2 cellular contexts compared by ENCODE assay signal in the genomic region with DNA sequence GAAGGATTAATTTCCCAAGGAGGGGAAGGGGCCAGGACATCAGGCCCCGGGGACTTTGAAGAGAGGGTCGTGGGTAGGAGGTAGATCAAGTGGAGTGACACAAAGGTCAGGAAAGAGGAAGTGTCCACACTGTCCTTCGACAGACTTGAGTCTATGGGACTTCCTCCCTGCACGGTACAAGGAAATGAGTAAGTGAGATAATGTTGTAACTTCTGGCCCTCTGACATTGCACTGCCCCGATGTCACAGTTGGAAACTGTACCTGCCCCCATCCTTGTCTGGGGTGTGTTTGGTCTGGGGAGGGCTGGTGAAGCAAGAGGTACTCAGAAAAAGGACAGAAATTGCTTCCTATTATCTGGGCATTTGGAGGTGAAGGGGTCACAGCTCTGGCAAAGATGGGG.
A peak's percentile ranks its signal among the peaks of the same experiment; 100 is the strongest.
TF ChIP-seq lines count a peak whose summit lies in the region.

No MANE protein-coding gene starts in this region.

TF ChIP-seq in liver, 16 proteins besides CTCF, POLR2A, EP300 and RAD21 (continued from another document):
- TF ChIP-seq, protein P1, sequence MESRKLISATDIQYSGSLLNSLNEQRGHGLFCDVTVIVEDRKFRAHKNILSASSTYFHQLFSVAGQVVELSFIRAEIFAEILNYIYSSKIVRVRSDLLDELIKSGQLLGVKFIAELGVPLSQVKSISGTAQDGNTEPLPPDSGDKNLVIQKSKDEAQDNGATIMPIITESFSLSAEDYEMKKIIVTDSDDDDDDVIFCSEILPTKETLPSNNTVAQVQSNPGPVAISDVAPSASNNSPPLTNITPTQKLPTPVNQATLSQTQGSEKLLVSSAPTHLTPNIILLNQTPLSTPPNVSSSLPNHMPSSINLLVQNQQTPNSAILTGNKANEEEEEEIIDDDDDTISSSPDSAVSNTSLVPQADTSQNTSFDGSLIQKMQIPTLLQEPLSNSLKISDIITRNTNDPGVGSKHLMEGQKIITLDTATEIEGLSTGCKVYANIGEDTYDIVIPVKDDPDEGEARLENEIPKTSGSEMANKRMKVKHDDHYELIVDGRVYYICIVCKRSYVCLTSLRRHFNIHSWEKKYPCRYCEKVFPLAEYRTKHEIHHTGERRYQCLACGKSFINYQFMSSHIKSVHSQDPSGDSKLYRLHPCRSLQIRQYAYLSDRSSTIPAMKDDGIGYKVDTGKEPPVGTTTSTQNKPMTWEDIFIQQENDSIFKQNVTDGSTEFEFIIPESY (IDR thresholded peaks at IDR 0.05), result no peak
- TF ChIP-seq, protein P2, sequence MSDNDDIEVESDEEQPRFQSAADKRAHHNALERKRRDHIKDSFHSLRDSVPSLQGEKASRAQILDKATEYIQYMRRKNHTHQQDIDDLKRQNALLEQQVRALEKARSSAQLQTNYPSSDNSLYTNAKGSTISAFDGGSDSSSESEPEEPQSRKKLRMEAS (IDR thresholded peaks at IDR 0.05), result peak; percentile 59
- TF ChIP-seq, protein P3, sequence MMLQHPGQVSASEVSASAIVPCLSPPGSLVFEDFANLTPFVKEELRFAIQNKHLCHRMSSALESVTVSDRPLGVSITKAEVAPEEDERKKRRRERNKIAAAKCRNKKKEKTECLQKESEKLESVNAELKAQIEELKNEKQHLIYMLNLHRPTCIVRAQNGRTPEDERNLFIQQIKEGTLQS (IDR thresholded peaks at IDR 0.05), result no peak
- TF ChIP-seq FOXA1 (IDR thresholded peaks at IDR 0.05), result no peak
- no peak for TF ChIP-seq TAF1 (conservative IDR thresholded peaks at IDR 0.05)
- no peak for TF ChIP-seq GABPA (IDR thresholded peaks at IDR 0.05 in 1 of 2, conservative IDR thresholded peaks at IDR 0.05 in 1 of 2)
- peak; percentile 15 for TF ChIP-seq SP1 (IDR thresholded peaks at IDR 0.05)
- TF ChIP-seq YY1 (IDR thresholded peaks at IDR 0.05), result no peak
- TF ChIP-seq FOXA2 (IDR thresholded peaks at IDR 0.05), result no peak
- TF ChIP-seq EGR1 (IDR thresholded peaks at IDR 0.05; ENCODE audit: low read depth in 2 of 2), result peak in 1 of 2 donors; percentile 12
- TF ChIP-seq HNF4G (IDR thresholded peaks at IDR 0.05), result no peak
- TF ChIP-seq, protein P4, sequence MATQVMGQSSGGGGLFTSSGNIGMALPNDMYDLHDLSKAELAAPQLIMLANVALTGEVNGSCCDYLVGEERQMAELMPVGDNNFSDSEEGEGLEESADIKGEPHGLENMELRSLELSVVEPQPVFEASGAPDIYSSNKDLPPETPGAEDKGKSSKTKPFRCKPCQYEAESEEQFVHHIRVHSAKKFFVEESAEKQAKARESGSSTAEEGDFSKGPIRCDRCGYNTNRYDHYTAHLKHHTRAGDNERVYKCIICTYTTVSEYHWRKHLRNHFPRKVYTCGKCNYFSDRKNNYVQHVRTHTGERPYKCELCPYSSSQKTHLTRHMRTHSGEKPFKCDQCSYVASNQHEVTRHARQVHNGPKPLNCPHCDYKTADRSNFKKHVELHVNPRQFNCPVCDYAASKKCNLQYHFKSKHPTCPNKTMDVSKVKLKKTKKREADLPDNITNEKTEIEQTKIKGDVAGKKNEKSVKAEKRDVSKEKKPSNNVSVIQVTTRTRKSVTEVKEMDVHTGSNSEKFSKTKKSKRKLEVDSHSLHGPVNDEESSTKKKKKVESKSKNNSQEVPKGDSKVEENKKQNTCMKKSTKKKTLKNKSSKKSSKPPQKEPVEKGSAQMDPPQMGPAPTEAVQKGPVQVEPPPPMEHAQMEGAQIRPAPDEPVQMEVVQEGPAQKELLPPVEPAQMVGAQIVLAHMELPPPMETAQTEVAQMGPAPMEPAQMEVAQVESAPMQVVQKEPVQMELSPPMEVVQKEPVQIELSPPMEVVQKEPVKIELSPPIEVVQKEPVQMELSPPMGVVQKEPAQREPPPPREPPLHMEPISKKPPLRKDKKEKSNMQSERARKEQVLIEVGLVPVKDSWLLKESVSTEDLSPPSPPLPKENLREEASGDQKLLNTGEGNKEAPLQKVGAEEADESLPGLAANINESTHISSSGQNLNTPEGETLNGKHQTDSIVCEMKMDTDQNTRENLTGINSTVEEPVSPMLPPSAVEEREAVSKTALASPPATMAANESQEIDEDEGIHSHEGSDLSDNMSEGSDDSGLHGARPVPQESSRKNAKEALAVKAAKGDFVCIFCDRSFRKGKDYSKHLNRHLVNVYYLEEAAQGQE (IDR thresholded peaks at IDR 0.05), result no peak
- TF ChIP-seq NR2F2 (IDR thresholded peaks at IDR 0.05), result peak; percentile 82
- no peak for TF ChIP-seq RXRA (IDR thresholded peaks at IDR 0.05)
- no peak for TF ChIP-seq JUND (IDR thresholded peaks at IDR 0.05)

TF ChIP-seq in HepG2, 621 proteins besides CTCF, POLR2A, EP300 and RAD21 (continued from another document):
- TF ChIP-seq, protein P5, sequence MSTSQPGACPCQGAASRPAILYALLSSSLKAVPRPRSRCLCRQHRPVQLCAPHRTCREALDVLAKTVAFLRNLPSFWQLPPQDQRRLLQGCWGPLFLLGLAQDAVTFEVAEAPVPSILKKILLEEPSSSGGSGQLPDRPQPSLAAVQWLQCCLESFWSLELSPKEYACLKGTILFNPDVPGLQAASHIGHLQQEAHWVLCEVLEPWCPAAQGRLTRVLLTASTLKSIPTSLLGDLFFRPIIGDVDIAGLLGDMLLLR (CRISPR knock-in tag; IDR thresholded peaks at IDR 0.05), result no peak
- TF ChIP-seq IKZF4 (CRISPR knock-in tag; IDR thresholded peaks at IDR 0.05; ENCODE audit: borderline replicate concordance, low read depth, not compliant biosample characterization) (no peak), NFKBIZ (CRISPR knock-in tag; IDR thresholded peaks at IDR 0.05) (no peak), SRSF1 (optimal IDR thresholded peaks at IDR 0.05; ENCODE audit: low read depth, low read length) (no peak), GATAD2A (CRISPR knock-in tag; IDR thresholded peaks at IDR 0.05) (no peak), ZNF720 (CRISPR knock-in tag; IDR thresholded peaks at IDR 0.05) (no peak), ZNF143 (CRISPR knock-in tag; IDR thresholded peaks at IDR 0.05) (no peak), NFIB (CRISPR knock-in tag; IDR thresholded peaks at IDR 0.05; ENCODE audit: borderline replicate concordance) (no peak), MYC (CRISPR knock-in tag; IDR thresholded peaks at IDR 0.05; ENCODE audit: borderline replicate concordance) (no peak), SMYD3 (CRISPR knock-in tag; IDR thresholded peaks at IDR 0.05) (no peak), ZNF335 (CRISPR knock-in tag; IDR thresholded peaks at IDR 0.05) (no peak), PHF20 (CRISPR knock-in tag; IDR thresholded peaks at IDR 0.05) (no peak)
- TF ChIP-seq, protein P6, sequence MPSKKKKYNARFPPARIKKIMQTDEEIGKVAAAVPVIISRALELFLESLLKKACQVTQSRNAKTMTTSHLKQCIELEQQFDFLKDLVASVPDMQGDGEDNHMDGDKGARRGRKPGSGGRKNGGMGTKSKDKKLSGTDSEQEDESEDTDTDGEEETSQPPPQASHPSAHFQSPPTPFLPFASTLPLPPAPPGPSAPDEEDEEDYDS (CRISPR knock-in tag; IDR thresholded peaks at IDR 0.05), result no peak
- TF ChIP-seq, protein P7, sequence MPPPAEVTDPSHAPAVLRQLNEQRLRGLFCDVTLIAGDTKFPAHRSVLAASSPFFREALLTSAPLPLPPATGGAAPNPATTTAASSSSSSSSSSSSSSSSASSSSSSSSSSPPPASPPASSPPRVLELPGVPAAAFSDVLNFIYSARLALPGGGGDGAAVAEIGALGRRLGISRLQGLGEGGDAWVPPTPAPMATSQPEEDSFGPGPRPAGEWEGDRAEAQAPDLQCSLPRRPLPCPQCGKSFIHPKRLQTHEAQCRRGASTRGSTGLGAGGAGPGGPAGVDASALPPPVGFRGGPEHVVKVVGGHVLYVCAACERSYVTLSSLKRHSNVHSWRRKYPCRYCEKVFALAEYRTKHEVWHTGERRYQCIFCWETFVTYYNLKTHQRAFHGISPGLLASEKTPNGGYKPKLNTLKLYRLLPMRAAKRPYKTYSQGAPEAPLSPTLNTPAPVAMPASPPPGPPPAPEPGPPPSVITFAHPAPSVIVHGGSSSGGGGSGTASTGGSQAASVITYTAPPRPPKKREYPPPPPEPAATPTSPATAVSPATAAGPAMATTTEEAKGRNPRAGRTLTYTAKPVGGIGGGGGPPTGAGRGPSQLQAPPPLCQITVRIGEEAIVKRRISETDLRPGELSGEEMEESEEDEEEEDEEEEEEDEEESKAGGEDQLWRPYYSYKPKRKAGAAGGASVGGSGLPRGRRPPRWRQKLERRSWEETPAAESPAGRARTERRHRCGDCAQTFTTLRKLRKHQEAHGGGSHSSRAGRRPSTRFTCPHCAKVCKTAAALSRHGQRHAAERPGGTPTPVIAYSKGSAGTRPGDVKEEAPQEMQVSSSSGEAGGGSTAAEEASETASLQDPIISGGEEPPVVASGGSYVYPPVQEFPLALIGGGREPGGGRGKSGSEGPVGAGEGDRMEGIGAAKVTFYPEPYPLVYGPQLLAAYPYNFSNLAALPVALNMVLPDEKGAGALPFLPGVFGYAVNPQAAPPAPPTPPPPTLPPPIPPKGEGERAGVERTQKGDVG (CRISPR knock-in tag; IDR thresholded peaks at IDR 0.05; ENCODE audit: borderline replicate concordance), result no peak
- TF ChIP-seq, protein P8, sequence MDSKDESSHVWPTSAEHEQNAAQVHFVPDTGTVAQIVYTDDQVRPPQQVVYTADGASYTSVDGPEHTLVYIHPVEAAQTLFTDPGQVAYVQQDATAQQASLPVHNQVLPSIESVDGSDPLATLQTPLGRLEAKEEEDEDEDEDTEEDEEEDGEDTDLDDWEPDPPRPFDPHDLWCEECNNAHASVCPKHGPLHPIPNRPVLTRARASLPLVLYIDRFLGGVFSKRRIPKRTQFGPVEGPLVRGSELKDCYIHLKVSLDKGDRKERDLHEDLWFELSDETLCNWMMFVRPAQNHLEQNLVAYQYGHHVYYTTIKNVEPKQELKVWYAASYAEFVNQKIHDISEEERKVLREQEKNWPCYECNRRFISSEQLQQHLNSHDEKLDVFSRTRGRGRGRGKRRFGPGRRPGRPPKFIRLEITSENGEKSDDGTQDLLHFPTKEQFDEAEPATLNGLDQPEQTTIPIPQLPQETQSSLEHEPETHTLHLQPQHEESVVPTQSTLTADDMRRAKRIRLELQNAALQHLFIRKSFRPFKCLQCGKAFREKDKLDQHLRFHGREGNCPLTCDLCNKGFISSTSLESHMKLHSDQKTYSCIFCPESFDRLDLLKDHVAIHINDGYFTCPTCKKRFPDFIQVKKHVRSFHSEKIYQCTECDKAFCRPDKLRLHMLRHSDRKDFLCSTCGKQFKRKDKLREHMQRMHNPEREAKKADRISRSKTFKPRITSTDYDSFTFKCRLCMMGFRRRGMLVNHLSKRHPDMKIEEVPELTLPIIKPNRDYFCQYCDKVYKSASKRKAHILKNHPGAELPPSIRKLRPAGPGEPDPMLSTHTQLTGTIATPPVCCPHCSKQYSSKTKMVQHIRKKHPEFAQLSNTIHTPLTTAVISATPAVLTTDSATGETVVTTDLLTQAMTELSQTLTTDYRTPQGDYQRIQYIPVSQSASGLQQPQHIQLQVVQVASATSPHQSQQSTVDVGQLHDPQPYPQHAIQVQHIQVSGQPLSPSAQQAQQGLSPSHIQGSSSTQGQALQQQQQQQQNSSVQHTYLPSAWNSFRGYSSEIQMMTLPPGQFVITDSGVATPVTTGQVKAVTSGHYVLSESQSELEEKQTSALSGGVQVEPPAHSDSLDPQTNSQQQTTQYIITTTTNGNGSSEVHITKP (CRISPR knock-in tag; IDR thresholded peaks at IDR 0.05; ENCODE audit: low read depth), result no peak
- TF ChIP-seq, protein P9, sequence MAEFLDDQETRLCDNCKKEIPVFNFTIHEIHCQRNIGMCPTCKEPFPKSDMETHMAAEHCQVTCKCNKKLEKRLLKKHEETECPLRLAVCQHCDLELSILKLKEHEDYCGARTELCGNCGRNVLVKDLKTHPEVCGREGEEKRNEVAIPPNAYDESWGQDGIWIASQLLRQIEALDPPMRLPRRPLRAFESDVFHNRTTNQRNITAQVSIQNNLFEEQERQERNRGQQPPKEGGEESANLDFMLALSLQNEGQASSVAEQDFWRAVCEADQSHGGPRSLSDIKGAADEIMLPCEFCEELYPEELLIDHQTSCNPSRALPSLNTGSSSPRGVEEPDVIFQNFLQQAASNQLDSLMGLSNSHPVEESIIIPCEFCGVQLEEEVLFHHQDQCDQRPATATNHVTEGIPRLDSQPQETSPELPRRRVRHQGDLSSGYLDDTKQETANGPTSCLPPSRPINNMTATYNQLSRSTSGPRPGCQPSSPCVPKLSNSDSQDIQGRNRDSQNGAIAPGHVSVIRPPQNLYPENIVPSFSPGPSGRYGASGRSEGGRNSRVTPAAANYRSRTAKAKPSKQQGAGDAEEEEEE (CRISPR knock-in tag; IDR thresholded peaks at IDR 0.05; ENCODE audit: borderline replicate concordance), result no peak
